ENCODE assay signal across 9 cellular contexts in genomic region chr3:108221403-108221802, GRCh38. TPM values are rescaled to one million over a fixed set of nuclear protein-coding genes. Genes with fewer than 3 reads are reported as not detected.
DNase-seq lines count a peak whose midpoint lies in the region; ATAC-seq, FAIRE-seq and TF ChIP-seq lines count a peak whose summit lies in the region.
"Had no signal": no experiment of that assay in that cellular context is flagged by ENCODE, and none has a peak within 500 bp of the region (broad histone marks: within the 10 kb centered on the region; RNA-seq: fewer than 3 reads in every experiment).

No MANE protein-coding gene starts in this region.

- peak; percentile 18 for DNase-seq in DMS53 (lab: John Stamatoyannopoulos, UW)
- DNase-seq in DMS53 treated with DMSO at 0.1 percent for 48 hours (lab: John Stamatoyannopoulos, UW; ENCODE audit: unreplicated experiment) = no peak
- DNase-seq in activated B cell treated with CpG ODN at 0.5 μM for 24 hours = no peak
- DNase-seq in stimulated activated effector memory CD8-positive, alpha-beta T cell treated with anti-CD3 and anti-CD28 coated beads, Interleukin-12 subunit alpha, Interleukin-12 subunit beta, amount 100 ng/mL, for 72 hours (ENCODE audit: low spot score in 2 of 2) = no peak
- DNase-seq in kidney glomerular epithelial cell (lab: John Stamatoyannopoulos, UW) = no peak
- no peak for DNase-seq in frontal cortex (ENCODE audit: low spot score in 2 of 2)

- no peak for TF ChIP-seq CTCF in activated B cell treated with CpG ODN at 0.5 μM for 24 hours (IDR thresholded peaks at IDR 0.05)

- ATAC-seq in activated B cell treated with CpG ODN at 0.5 μM for 24 hours (ENCODE audit: low read depth) (no peak), GM18505 (IDR thresholded peaks at IDR 0.05; ENCODE audit: unreplicated experiment) (no peak)
- no peak for ATAC-seq in stimulated activated effector memory CD8-positive, alpha-beta T cell treated with anti-CD3 and anti-CD28 coated beads, Interleukin-12 subunit alpha, Interleukin-12 subunit beta, amount 100 ng/mL, for 72 hours

- no peak for TF ChIP-seq POLR2A in GM18505 (IDR thresholded peaks at IDR 0.05; ENCODE audit: borderline replicate concordance, extremely low read depth, insufficient read depth, insufficient read length)

- POLR2A ChIA-PET in activated B cell treated with CpG ODN at 0.5 μM for 24 hours (lab: Charles Lee) = interaction anchor here (0.7 to 4.7 kb wide), 10 partner anchors 63 to 368 kb away, joined by 3 to 75 read pairs (median 4); partner anchors contain the start of genes CIP2A and DZIP3

- peaks cover 74% of the 10 kb centered on the region for H3K4me1 Mint-ChIP-seq in activated B cell treated with CpG ODN at 0.5 μM for 24 hours
- peaks cover 40% of the 10 kb centered on the region for H3K4me1 Mint-ChIP-seq in stimulated activated effector memory CD8-positive, alpha-beta T cell treated with anti-CD3 and anti-CD28 coated beads, Interleukin-12 subunit alpha, Interleukin-12 subunit beta, amount 100 ng/mL, for 72 hours

- peak overlapping the region; percentile 100 for H3K27ac Mint-ChIP-seq in activated B cell treated with CpG ODN at 0.5 μM for 24 hours
- H3K27ac Mint-ChIP-seq in stimulated activated effector memory CD8-positive, alpha-beta T cell treated with anti-CD3 and anti-CD28 coated beads, Interleukin-12 subunit alpha, Interleukin-12 subunit beta, amount 100 ng/mL, for 72 hours = peak overlapping the region; percentile 100

- intact Hi-C loops in activated B cell treated with CpG ODN at 0.5 μM for 24 hours (cut with micrococcal nuclease) = loop anchor here (5.0 kb wide), 2 partner anchors 699 to 979 kb away; partner anchors contain the start of gene BBX

- H3K4me3 ChIP-seq in iPS-11a (ENCODE audit: low read depth, low read length) = peak overlapping the region; percentile 82

- CTCF ChIA-PET in activated B cell treated with CpG ODN at 0.5 μM for 24 hours (lab: Charles Lee) = interaction anchor here (1.4 kb wide), 1 partner anchor 98 kb away, joined by 3 read pairs; no protein-coding TSS in a partner anchor

- peaks cover 29% of the 10 kb centered on the region for H3K36me3 Mint-ChIP-seq in activated B cell treated with CpG ODN at 0.5 μM for 24 hours (ENCODE audit: low read depth)
- H3K36me3 Mint-ChIP-seq in stimulated activated effector memory CD8-positive, alpha-beta T cell treated with anti-CD3 and anti-CD28 coated beads, Interleukin-12 subunit alpha, Interleukin-12 subunit beta, amount 100 ng/mL, for 72 hours = peaks cover 10% of the 10 kb centered on the region

- no peak for FAIRE-seq in frontal cortex (lab: Jason Lieb, UNC)
- FAIRE-seq: A204.1 had no signal

- H3K27me3 Mint-ChIP-seq in activated B cell treated with CpG ODN at 0.5 μM for 24 hours = no peaks in the 10 kb centered on the region

- peak overlapping the region; percentile 100 for H3K4me3 Mint-ChIP-seq in activated B cell treated with CpG ODN at 0.5 μM for 24 hours
- H3K4me3 Mint-ChIP-seq in stimulated activated effector memory CD8-positive, alpha-beta T cell treated with anti-CD3 and anti-CD28 coated beads, Interleukin-12 subunit alpha, Interleukin-12 subunit beta, amount 100 ng/mL, for 72 hours = peak overlapping the region; percentile 100

- H3K9me3 Mint-ChIP-seq in activated B cell treated with CpG ODN at 0.5 μM for 24 hours = no peaks in the 10 kb centered on the region
- H3K9me3 Mint-ChIP-seq in stimulated activated effector memory CD8-positive, alpha-beta T cell treated with anti-CD3 and anti-CD28 coated beads, Interleukin-12 subunit alpha, Interleukin-12 subunit beta, amount 100 ng/mL, for 72 hours = no peaks in the 10 kb centered on the region

RNA-seq across cellular contexts. Expression of gene IFT57, which starts 0.8 kb away (rescaled TPM):
- total RNA-seq in activated B cell treated with CpG ODN at 0.5 μM for 24 hours = 63.2 and 64.9 TPM in 2 replicates
- 39.9 TPM for total RNA-seq in frontal cortex
